ENCODE assay signal across 1 cellular context in the genomic region with DNA sequence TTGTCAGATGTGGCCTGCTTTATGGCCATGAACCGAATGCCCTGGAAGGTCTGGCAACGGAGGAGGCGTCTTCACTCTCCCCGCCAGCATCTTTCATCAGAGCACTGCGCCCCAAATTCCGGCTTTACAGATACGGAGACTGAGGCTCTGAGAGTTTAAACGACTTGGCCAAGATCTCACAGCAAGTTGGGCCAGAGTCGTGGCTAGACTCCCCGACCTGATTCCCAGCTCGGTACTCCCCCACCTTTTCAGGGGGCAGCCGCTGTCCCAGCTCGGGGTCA.
TF ChIP-seq lines count a peak whose summit lies in the region.

No MANE protein-coding gene starts in this region.

TF ChIP-seq in GM12878, 131 proteins besides CTCF, POLR2A, EP300 and RAD21 (continued from another document):
- TF ChIP-seq SRF (IDR thresholded peaks at IDR 0.05; ENCODE audit: low read depth in 2 of 2, low read length in 2 of 2) = no peak
